9 cellular contexts compared by ENCODE assay signal in the genomic region with DNA sequence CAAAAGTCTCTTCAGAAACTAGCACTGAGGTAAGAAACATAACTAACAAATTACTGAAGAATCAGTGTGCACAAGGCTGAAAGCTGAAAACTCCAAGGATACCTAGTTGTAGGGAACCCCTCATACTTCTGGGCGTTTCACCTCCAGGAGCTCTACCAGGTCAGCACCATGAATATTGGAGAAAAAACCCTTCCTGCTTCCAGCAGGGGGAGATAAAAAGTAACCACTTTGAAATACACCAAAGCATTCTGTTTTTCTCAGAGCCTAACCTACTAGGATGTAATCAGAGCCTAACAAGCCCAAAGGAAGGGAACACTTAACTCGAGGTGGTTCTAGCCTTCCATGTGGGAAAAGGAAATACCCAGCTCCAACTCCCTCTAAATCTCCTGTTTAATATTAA.
DNase-seq lines count a peak whose midpoint lies in the region; ATAC-seq, FAIRE-seq and TF ChIP-seq lines count a peak whose summit lies in the region.
"Had no signal": no experiment of that assay in that cellular context is flagged by ENCODE, and none has a peak within 500 bp of the region (broad histone marks: within the 10 kb centered on the region; RNA-seq: fewer than 3 reads in every experiment).

No MANE protein-coding gene starts in this region.

- H3K79me2 ChIP-seq in DOHH2 (ENCODE audit: control insufficient read depth, low read length), result no peaks in the 10 kb centered on the region

- intact Hi-C loops in right lobe of liver (cut with DNase I) (no loop called here), stomach (cut with DNase I; ENCODE audit: low total_unique reads) (no loop called here), posterior cingulate gyrus (cut with DNase I) (no loop called here)

- peak overlapping the region; percentile 1; the same call in 1 of the 2 replicates for H3K4me2 ChIP-seq in DOHH2 (ENCODE audit: low read length)

- H3K4me1 ChIP-seq in DOHH2 (ENCODE audit: control insufficient read depth, low read length) (peaks cover 11% of the 10 kb centered on the region), right lobe of liver (no peaks in the 10 kb centered on the region), stomach (peaks cover 0 to under 1% (median 0%) of the 10 kb centered on the region in 4 donors)

- TF ChIP-seq CTCF in DOHH2 (IDR thresholded peaks at IDR 0.05; ENCODE audit: low read depth, low read length, poor library complexity, severe bottlenecking), result peak; percentile 62
- peak; percentile 55 for TF ChIP-seq CTCF in astrocyte of the cerebellum (IDR thresholded peaks at IDR 0.05; ENCODE audit: low read depth, low read length, missing control alignments)
- TF ChIP-seq CTCF in right lobe of liver (IDR thresholded peaks at IDR 0.05), result peak; percentile 35 to 53 (median 46)
- peak in 1 of 7 experiments; percentile 8 for TF ChIP-seq CTCF in stomach (IDR thresholded peaks at IDR 0.05)

- TF ChIP-seq POLR2A in right lobe of liver (IDR thresholded peaks at IDR 0.05) (no peak), stomach (IDR thresholded peaks at IDR 0.05) (no peak)

- H3K9me3 ChIP-seq in DOHH2 (ENCODE audit: control insufficient read depth, insufficient read depth, low read length), result no peaks in the 10 kb centered on the region
- H3K9me3 ChIP-seq in right lobe of liver, result no peaks in the 10 kb centered on the region
- no peaks in the 10 kb centered on the region for H3K9me3 ChIP-seq in stomach

- WGBS in right lobe of liver (ENCODE audit: insufficient coverage, low coverage, low lambda C conversion rate, missing lambda C conversion rate), result 0% methylated on average over 2 of the region's 2 CpGs
- WGBS in stomach, 5 donors, result 15 to 37% (median 31%) methylated on average over 2 of the region's 2 CpGs

- H4K20me1 ChIP-seq in DOHH2 (ENCODE audit: control insufficient read depth, insufficient read depth, low read depth, low read length), result no peaks in the 10 kb centered on the region

- no peak for FAIRE-seq in HTR-8/SVneo (lab: Jason Lieb, UNC)

- no peaks in the 10 kb centered on the region for H3K36me3 ChIP-seq in DOHH2 (ENCODE audit: control insufficient read depth, low read length)
- no peaks in the 10 kb centered on the region for H3K36me3 ChIP-seq in right lobe of liver
- H3K36me3 ChIP-seq in stomach, result no peaks in the 10 kb centered on the region

- no peaks in the 10 kb centered on the region for H3K9me2 ChIP-seq in DOHH2 (replicated peaks; ENCODE audit: control insufficient read depth, low read length)

- no peak overlapping the region for H3K4me3 Mint-ChIP-seq in T-helper 2 cell treated with Interferon-gamma antibody and Interleukin-4, amounts not matched to agents 5 μg/mL and 100 μg/mL, for 36 hours

- no peaks in the 10 kb centered on the region for H3F3A ChIP-seq in DOHH2 (ENCODE audit: control insufficient read depth, insufficient read depth)

- no peak for TF ChIP-seq EP300 in stomach (IDR thresholded peaks at IDR 0.05)

- no peaks in the 10 kb centered on the region for H3K36me3 Mint-ChIP-seq in T-helper 2 cell treated with Interferon-gamma antibody and Interleukin-4, amounts not matched to agents 5 μg/mL and 100 μg/mL, for 36 hours (ENCODE audit: low read depth)

- ATAC-seq in right lobe of liver, result peak; percentile 70 to 75 (median 73)
- ATAC-seq in HG03139 (IDR thresholded peaks at IDR 0.05; ENCODE audit: unreplicated experiment), result no peak

- H3K27me3 Mint-ChIP-seq in T-helper 2 cell treated with Interferon-gamma antibody and Interleukin-4, amounts not matched to agents 5 μg/mL and 100 μg/mL, for 36 hours (ENCODE audit: low read depth), result no peaks in the 10 kb centered on the region

- DNase-seq in HTR-8/SVneo (ENCODE audit: insufficient read length, low spot score), result peak; percentile 41
- no peak for DNase-seq in astrocyte of the cerebellum (ENCODE audit: low read depth)
- DNase-seq in right lobe of liver, result no peak
- no peak for DNase-seq in stomach
- no peak for DNase-seq in posterior cingulate gyrus
- no peak for DNase-seq in T-helper 2 cell treated with Interferon-gamma antibody and Interleukin-4, amounts not matched to agents 5 μg/mL and 100 μg/mL, for 36 hours (ENCODE audit: low spot score)
- DNase-seq: GOT3 had no signal

- H3K27me3 ChIP-seq in DOHH2 (ENCODE audit: control insufficient read depth, low read length) (no peaks in the 10 kb centered on the region), right lobe of liver (no peaks in the 10 kb centered on the region), stomach (no peaks in the 10 kb centered on the region)

- H3K27ac ChIP-seq in DOHH2 (ENCODE audit: low read depth, low read length) (no peak overlapping the region), right lobe of liver (no peak overlapping the region), stomach (no peak overlapping the region)

- H3K4me1 Mint-ChIP-seq in T-helper 2 cell treated with Interferon-gamma antibody and Interleukin-4, amounts not matched to agents 5 μg/mL and 100 μg/mL, for 36 hours (ENCODE audit: low read depth), result no peaks in the 10 kb centered on the region

- peaks cover 5% of the 10 kb centered on the region for H3K9me3 Mint-ChIP-seq in T-helper 2 cell treated with Interferon-gamma antibody and Interleukin-4, amounts not matched to agents 5 μg/mL and 100 μg/mL, for 36 hours

- H3K4me3 ChIP-seq in DOHH2 (ENCODE audit: low read length) (no peak overlapping the region), astrocyte of the cerebellum (ENCODE audit: low read depth, low read length) (no peak overlapping the region), right lobe of liver (no peak overlapping the region), stomach (no peak overlapping the region)

- in situ Hi-C loops in astrocyte of the cerebellum (cut with HindIII; ENCODE audit: low sequenced_read_pairs), result no loop called here

- H3K27ac Mint-ChIP-seq in T-helper 2 cell treated with Interferon-gamma antibody and Interleukin-4, amounts not matched to agents 5 μg/mL and 100 μg/mL, for 36 hours, result no peak overlapping the region
